Comparison of ENCODE assay signal across 8 cellular contexts in the genomic region with DNA sequence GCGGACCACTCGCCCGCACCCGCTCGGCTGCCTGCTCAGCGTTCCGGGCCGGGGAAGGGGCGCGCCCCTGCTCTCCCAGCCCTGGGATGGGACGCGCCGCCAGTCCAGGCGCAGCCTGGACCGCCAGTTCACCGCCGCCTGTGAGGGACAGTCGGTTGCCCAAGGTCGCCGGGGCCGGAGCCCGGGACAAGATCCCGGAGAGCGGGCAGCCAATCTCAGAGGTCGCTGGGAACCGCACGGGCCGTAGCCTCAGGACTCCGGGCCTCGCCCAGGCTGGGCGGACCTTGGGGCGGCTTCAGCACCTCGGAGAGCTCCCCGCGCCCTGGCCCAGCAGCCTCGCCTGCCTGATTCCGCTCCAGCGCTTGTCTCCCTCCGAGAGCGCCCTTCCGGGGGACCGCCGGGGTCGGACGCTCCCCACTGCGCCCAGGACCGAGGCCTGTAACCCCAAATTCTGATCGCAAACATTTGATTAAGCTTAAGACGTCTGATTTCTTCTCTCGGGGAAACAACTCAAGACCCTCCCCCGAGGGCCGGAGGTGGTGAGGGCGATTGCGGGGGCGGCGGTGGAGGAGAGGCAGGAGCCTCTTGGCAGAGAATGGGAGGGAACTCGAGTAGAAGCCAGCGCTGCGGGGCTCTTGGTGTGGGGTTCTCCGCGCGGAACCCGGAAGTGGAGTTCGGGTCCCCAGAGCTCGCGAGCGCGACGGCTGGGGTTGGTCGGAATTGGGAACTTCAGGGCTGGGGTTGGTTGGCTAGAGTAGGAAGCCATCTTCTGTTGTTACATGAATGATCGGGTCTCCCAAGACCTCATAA. TPM values are rescaled to one million over a fixed set of nuclear protein-coding genes. Genes with fewer than 3 reads are reported as not detected.
DNase-seq lines count a peak whose midpoint lies in the region; ATAC-seq and TF ChIP-seq lines count a peak whose summit lies in the region.

No MANE protein-coding gene starts in this region.

- H3K9ac ChIP-seq in ES-I3 (ENCODE audit: low read depth, low read length) (peak overlapping the region; percentile 60; the same call in 1 of the 2 replicates), mesenchymal stem cell (ENCODE audit: low read length) (no peak overlapping the region)

- H3K9me3 Mint-ChIP-seq in effector memory CD8-positive, alpha-beta T cell: peaks cover 0 to 1% of the 10 kb centered on the region in 2 donors

- H3K4me1 ChIP-seq in ES-I3 (ENCODE audit: insufficient read depth, low read length): peaks cover 12% of the 10 kb centered on the region; the same call in 1 of the 2 replicates
- H3K4me1 ChIP-seq in mesenchymal stem cell (ENCODE audit: control insufficient read depth, insufficient read depth, low read depth, low read length): peaks cover 41% of the 10 kb centered on the region

- peak overlapping the region in 1 of 2 experiments; percentile 21 for H2BK12ac ChIP-seq in mesenchymal stem cell (ENCODE audit: low read length in 2 of 2)

- 2% methylated on average over 56 of the region's 71 CpGs for WGBS in mesenchymal stem cell

- no peak overlapping the region for H4K91ac ChIP-seq in mesenchymal stem cell (ENCODE audit: low read length)

- H2AK5ac ChIP-seq in mesenchymal stem cell (ENCODE audit: low read length, severe bottlenecking): no peak overlapping the region

- H3K27ac ChIP-seq in mesenchymal stem cell (ENCODE audit: low read length, poor library complexity, severe bottlenecking): no peak overlapping the region

- no peaks in the 10 kb centered on the region; the same call in 1 of the 2 replicates for H3K9me3 ChIP-seq in ES-I3 (ENCODE audit: control insufficient read depth, insufficient read depth, low read length)
- H3K9me3 ChIP-seq in mesenchymal stem cell (ENCODE audit: control insufficient read depth, low read length): no peaks in the 10 kb centered on the region

- no peak overlapping the region for H3K18ac ChIP-seq in mesenchymal stem cell (ENCODE audit: low read depth in 1 of 2, low read length in 2 of 2)

- TF ChIP-seq CTCF in HFF-Myc (IDR thresholded peaks at IDR 0.05; ENCODE audit: low read depth, low read length, missing control alignments): no peak

- peak overlapping the region; percentile 16 to 84 for H3K27ac Mint-ChIP-seq in effector memory CD8-positive, alpha-beta T cell

- no peak overlapping the region for H2BK120ac ChIP-seq in mesenchymal stem cell (ENCODE audit: low read depth, low read length)

- H3K4me1 Mint-ChIP-seq in effector memory CD8-positive, alpha-beta T cell (ENCODE audit: low read depth in 2 of 2): peaks cover 20 to 23% of the 10 kb centered on the region in 2 donors

- DNase-seq in HFF-Myc (ENCODE audit: extremely low read depth, low read depth): no peak
- DNase-seq in NCI-H2171 treated with DMSO at 0.1 percent for 48 hours (lab: John Stamatoyannopoulos, UW): peak; percentile 66
- DNase-seq in activated CD8-positive, alpha-beta memory T cell treated with anti-CD3 and anti-CD28 coated beads for 24 hours: peak; percentile 89
- peak; percentile 73 to 78 (median 77) for DNase-seq in effector memory CD8-positive, alpha-beta T cell
- peak; percentile 85 for DNase-seq in mesenchymal stem cell
- DNase-seq in stimulated activated CD4-positive, alpha-beta T cell treated with anti-CD3 and anti-CD28 coated beads, TNF-alpha, amount 100 ng/mL, for 48 hours (ENCODE audit: low read depth in 3 of 3): peak; percentile 55 to 62 (median 56)
- no peak for DNase-seq in NCI-H2081 treated with DMSO at 0.1 percent for 48 hours (lab: John Stamatoyannopoulos, UW)

- H3K4me3 Mint-ChIP-seq in effector memory CD8-positive, alpha-beta T cell: peak overlapping the region; percentile 71 to 77

- H2BK15ac ChIP-seq in mesenchymal stem cell (ENCODE audit: low read depth, poor library complexity, severe bottlenecking): no peak overlapping the region

- peaks cover 37 to 50% of the 10 kb centered on the region in 2 donors for H3K27me3 Mint-ChIP-seq in effector memory CD8-positive, alpha-beta T cell

- peaks cover 27% of the 10 kb centered on the region for H3K36me3 Mint-ChIP-seq in effector memory CD8-positive, alpha-beta T cell (ENCODE audit: insufficient read depth)

- no peak overlapping the region for H4K8ac ChIP-seq in mesenchymal stem cell (ENCODE audit: low read length)

- no peak overlapping the region for H3K14ac ChIP-seq in mesenchymal stem cell (ENCODE audit: low read length in 2 of 2)

- ATAC-seq in effector memory CD8-positive, alpha-beta T cell (replicated peaks): peak; percentile 89

- H3K27me3 ChIP-seq in mesenchymal stem cell (ENCODE audit: control insufficient read depth in 1 of 2, insufficient read depth in 1 of 2, low read length in 2 of 2): peaks cover 38 to 41% of the 10 kb centered on the region in 2 experiments

- H3K4me3 ChIP-seq in HFF-Myc (replicated peaks; ENCODE audit: low read depth, low read length) (peak overlapping the region; percentile 15; the same call in 1 of the 2 replicates), mesenchymal stem cell (ENCODE audit: insufficient read depth in 1 of 2, low read depth in 1 of 2, low read length in 2 of 2) (peak overlapping the region; percentile 40 to 67)

- H3K4ac ChIP-seq in mesenchymal stem cell (ENCODE audit: low read depth in 1 of 2, low read length in 2 of 2): no peak overlapping the region

- no peak overlapping the region for H2AFZ ChIP-seq in mesenchymal stem cell (ENCODE audit: low read depth, low read length)

- H3K79me1 ChIP-seq in mesenchymal stem cell (replicated peaks; ENCODE audit: low read length, poor library complexity, severe bottlenecking): no peaks in the 10 kb centered on the region

- no peak overlapping the region for H3K23ac ChIP-seq in mesenchymal stem cell (ENCODE audit: low read length in 2 of 2)

- H3K36me3 ChIP-seq in ES-I3 (ENCODE audit: insufficient read depth, low read length) (no peaks in the 10 kb centered on the region), mesenchymal stem cell (ENCODE audit: control insufficient read depth in 1 of 2, insufficient read depth in 2 of 2, low read depth in 1 of 2, low read length in 2 of 2) (peaks cover 18 to 20% of the 10 kb centered on the region in 2 experiments)

- peak overlapping the region; percentile 96 for H3K4me2 ChIP-seq in mesenchymal stem cell (ENCODE audit: low read length, poor library complexity, severe bottlenecking)

- no peak overlapping the region for H2BK5ac ChIP-seq in mesenchymal stem cell (ENCODE audit: low read depth, low read length, poor library complexity, severe bottlenecking)

RNA-seq across cellular contexts. Expression of a gene that starts 1.1 kb away (rescaled TPM):
- 0.08 TPM for polyA plus RNA-seq in mesenchymal stem cell (2013, experiment 1 of 2)
- 0.07 TPM for polyA plus RNA-seq in mesenchymal stem cell (2013, experiment 2 of 2)

RNA-seq across cellular contexts. Expression of a gene that starts 11.2 kb away (rescaled TPM):
- polyA plus RNA-seq in mesenchymal stem cell (2013, experiment 1 of 2): 777 TPM
- 775 TPM for polyA plus RNA-seq in mesenchymal stem cell (2013, experiment 2 of 2)

RNA-seq across cellular contexts. Expression of a gene that starts 45.4 kb away (rescaled TPM):
- polyA plus RNA-seq in mesenchymal stem cell (2013, experiment 1 of 2): 40.1 TPM
- 38.8 TPM for polyA plus RNA-seq in mesenchymal stem cell (2013, experiment 2 of 2)

Comparison
In these comparisons a context has a peak if more than half of its experiments do, and no peak if none do; other contexts are left out.
1. DNase-seq: peak in NCI-H2171 treated with DMSO at 0.1 percent for 48 hours (single experiment), activated CD8-positive, alpha-beta memory T cell treated with anti-CD3 and anti-CD28 coated beads for 24 hours (single experiment), effector memory CD8-positive, alpha-beta T cell (3 of 3), mesenchymal stem cell (single experiment) and stimulated activated CD4-positive, alpha-beta T cell treated with anti-CD3 and anti-CD28 coated beads, TNF-alpha, amount 100 ng/mL, for 48 hours (3 of 3); none in HFF-Myc (single experiment) and NCI-H2081 treated with DMSO at 0.1 percent for 48 hours (single experiment).